ENCODE assay signal across 1 cellular context in genomic region chr9:92964607-92964975, GRCh38.
TF ChIP-seq lines count a peak whose summit lies in the region.

No MANE protein-coding gene starts in this region.

TF ChIP-seq in K562, 482 proteins besides CTCF, POLR2A, EP300 and RAD21 (continued from another document):
- no peak for TF ChIP-seq ATF6 (CRISPR knock-in tag; IDR thresholded peaks at IDR 0.05)
- no peak for TF ChIP-seq ZBTB17 (CRISPR knock-in tag; IDR thresholded peaks at IDR 0.05)
- TF ChIP-seq MAFK (IDR thresholded peaks at IDR 0.05; ENCODE audit: low read length) = no peak
TF ChIP-seq in K562: peak in this region for 0.
